In the genomic region with DNA sequence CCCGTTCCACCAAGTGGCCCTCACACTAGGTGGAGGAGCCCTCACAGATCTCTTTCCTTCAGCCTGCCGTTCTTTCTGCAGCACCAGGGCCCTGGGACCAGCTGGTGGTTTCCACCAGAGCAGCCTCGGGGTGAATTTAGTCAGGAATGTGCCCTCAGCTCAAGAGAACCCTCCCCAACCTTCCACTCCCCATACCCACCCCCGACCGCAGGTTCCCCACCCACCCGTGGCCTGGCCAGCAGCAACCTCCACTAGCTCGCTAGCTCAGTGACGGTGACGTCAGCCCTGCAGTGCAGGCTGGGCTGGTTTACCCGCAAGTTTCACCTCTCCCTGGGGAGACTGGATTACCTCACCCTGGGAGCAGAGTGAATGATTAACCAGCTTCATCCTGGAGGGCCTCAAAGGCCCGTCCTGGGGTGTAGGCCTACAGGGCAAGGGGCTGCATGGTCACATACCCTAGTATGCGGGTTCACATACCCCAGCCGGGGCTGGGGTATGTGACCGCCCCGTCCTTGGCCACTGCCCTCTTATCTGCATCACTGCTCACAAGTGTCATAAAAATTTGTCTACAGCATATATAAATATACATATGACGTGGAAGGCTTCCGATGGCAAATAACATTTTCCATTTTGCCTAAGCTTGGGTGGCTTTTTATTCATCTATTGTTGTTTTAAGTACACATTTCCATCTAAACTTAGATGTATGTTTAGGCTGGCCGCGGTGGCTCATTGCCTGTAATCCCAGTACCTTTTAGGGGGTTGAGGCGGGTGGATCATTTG, we compare ENCODE assay signal across 8 cellular contexts. TPM values are rescaled to one million over a fixed set of nuclear protein-coding genes. Genes with fewer than 3 reads are reported as not detected.
DNase-seq lines count a peak whose midpoint lies in the region; ATAC-seq and TF ChIP-seq lines count a peak whose summit lies in the region.

No MANE protein-coding gene starts in this region.

- TF ChIP-seq EP300 in stomach (IDR thresholded peaks at IDR 0.05): no peak

- TF ChIP-seq POLR2A in stomach (IDR thresholded peaks at IDR 0.05): no peak

- H3K27ac ChIP-seq in left ventricle myocardium inferior (replicated peaks) (no peak overlapping the region), stomach (peak overlapping the region; percentile 82 to 97 (median 89))

- peak; percentile 95 for DNase-seq in D341Med (ENCODE audit: low spot score)
- peak; percentile 97 for DNase-seq in SW480 (ENCODE audit: low spot score)
- peak; percentile 71 for DNase-seq in left ventricle myocardium inferior
- peak; percentile 96 for DNase-seq in stomach
- DNase-seq in activated CD4-positive, alpha-beta T cell treated with anti-CD3 and anti-CD28 coated beads for 48 hours: no peak

- H3K4me1 ChIP-seq in left ventricle myocardium inferior (peaks cover 3% of the 10 kb centered on the region), stomach (peaks cover 0 to 34% (median 18%) of the 10 kb centered on the region in 4 donors)

- TF ChIP-seq CTCF in left ventricle myocardium inferior (IDR thresholded peaks at IDR 0.05; ENCODE audit: borderline replicate concordance): no peak
- TF ChIP-seq CTCF in stomach (IDR thresholded peaks at IDR 0.05): no peak

- 20 to 33% (median 32%) methylated on average over 20 of the region's 20 CpGs for WGBS in stomach, 5 donors

- H3K4me3 ChIP-seq in left ventricle myocardium inferior (no peak overlapping the region), stomach (no peak overlapping the region)

- H3K36me3 ChIP-seq in left ventricle myocardium inferior (no peaks in the 10 kb centered on the region), stomach (no peaks in the 10 kb centered on the region)

- intact Hi-C loops in left ventricle myocardium inferior (cut with micrococcal nuclease) (no loop called here), stomach (cut with DNase I; ENCODE audit: low total_unique reads) (no loop called here)

- H3K27me3 ChIP-seq in left ventricle myocardium inferior (ENCODE audit: low read depth): no peaks in the 10 kb centered on the region
- H3K27me3 ChIP-seq in stomach: no peaks in the 10 kb centered on the region

- no peaks in the 10 kb centered on the region for H3K9me3 ChIP-seq in left ventricle myocardium inferior (replicated peaks)
- no peaks in the 10 kb centered on the region for H3K9me3 ChIP-seq in stomach

- ATAC-seq in HG03175 (IDR thresholded peaks at IDR 0.05; ENCODE audit: unreplicated experiment) (peak; percentile 49), GM21360 (IDR thresholded peaks at IDR 0.05; ENCODE audit: unreplicated experiment) (no peak), HG02588 (IDR thresholded peaks at IDR 0.05; ENCODE audit: unreplicated experiment) (no peak)

RNA-seq across cellular contexts. Expression of a gene that starts 24.5 kb away (rescaled TPM):
- total RNA-seq in left ventricle myocardium inferior: 0.60 TPM
- total RNA-seq in stomach: 1,000 to 10,000 TPM in 1 of 5 donors, 100 to 1,000 TPM in 4; 174 to 1,083 (median 289) TPM
- polyA plus RNA-seq in stomach: 100 to 1,000 TPM; 146 to 253 (median 242) TPM

RNA-seq across cellular contexts. Expression of a gene that starts 52.4 kb away (rescaled TPM):
- total RNA-seq in left ventricle myocardium inferior (16.6 TPM), stomach (100 to 1,000 TPM in 3 of 5 donors, 10 to 100 TPM in 2; 23.3 to 900 (median 102) TPM)
- polyA plus RNA-seq in stomach: 10 to 100 TPM; 31.6 to 38.6 (median 37.6) TPM

Comparison
In these comparisons a context has a peak if more than half of its experiments do, and no peak if none do; other contexts are left out.
1. RNA of a gene that starts 24.5 kb away (total RNA-seq): 174 to 1,083 TPM in stomach; 0.60 TPM in left ventricle myocardium inferior (single experiment); every median in the first group is over 100 times any median in the second.